Comparison of ENCODE assay signal across 16 cellular contexts in the genomic region with DNA sequence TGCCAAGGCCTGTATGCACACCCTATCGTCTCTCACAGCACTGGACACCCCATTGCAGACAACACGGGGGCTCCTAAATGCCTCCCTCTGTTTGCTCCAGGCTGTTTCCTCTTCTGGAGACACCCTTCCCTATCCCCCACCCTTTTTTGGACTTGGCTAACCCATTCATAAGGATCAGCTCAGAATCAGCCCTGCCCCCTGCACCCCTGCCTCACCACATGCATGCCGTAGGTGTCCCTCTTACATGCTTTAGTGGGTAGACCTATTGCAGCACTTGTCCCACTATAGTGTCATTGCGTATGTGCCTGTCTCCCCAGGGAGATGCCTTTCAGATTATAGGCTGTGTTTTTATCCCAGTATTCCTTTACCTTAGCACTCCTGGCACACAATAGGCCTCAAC. TPM values are rescaled to one million over a fixed set of nuclear protein-coding genes. Genes with fewer than 3 reads are reported as not detected.
"Had no signal": no experiment of that assay in that cellular context is flagged by ENCODE, and none has a peak within 500 bp of the region (broad histone marks: within the 10 kb centered on the region; RNA-seq: fewer than 3 reads in every experiment).

No MANE protein-coding gene starts in this region.

- DNase-seq: activated CD4-positive, alpha-beta T cell treated with anti-CD3 and anti-CD28 coated beads, Interleukin-2, amount 50 U/mL, for 48 hours; activated CD4-positive, CD25-positive, alpha-beta regulatory T cell treated with anti-CD3 and anti-CD28 coated beads, Interleukin-2, amount 50 U/mL, for 72 hours; activated CD8-positive, alpha-beta memory T cell treated with anti-CD3 and anti-CD28 coated beads, Interleukin-2, amount 10 ng/mL, durations not matched to agents 7 days and 5 days; activated effector memory CD4-positive, alpha-beta T cell treated with Interleukin-2 at 50 U/mL for 16 hours; activated T-cell treated with anti-CD3 and anti-CD28 coated beads, Interleukin-2, amount 50 U/mL, for 24 hours; amygdala; cerebellar nuclear complex; mucosa of descending colon; natural killer cell; stimulated activated CD4-positive, alpha-beta T cell treated with anti-CD3 and anti-CD28 coated beads, Interleukin-2, amount 100 ng/mL, for 48 hours; T-helper 9 cell had no signal

- H3K4me1 ChIP-seq: prostate gland had no signal

- H3K9me3 ChIP-seq: mucosa of descending colon, prostate gland had no signal

- H3K4me3 ChIP-seq: mucosa of descending colon, prostate gland had no signal

- ATAC-seq: activated CD8-positive, alpha-beta memory T cell treated with anti-CD3 and anti-CD28 coated beads, Interleukin-2, amount 10 ng/mL, durations not matched to agents 7 days and 5 days; mucosa of descending colon; natural killer cell had no signal

- H3K36me3 ChIP-seq: prostate gland had no signal

- H3K27ac ChIP-seq: prostate gland had no signal

RNA-seq across cellular contexts. Expression of a gene that starts 30.9 kb away (rescaled TPM):
- total RNA-seq: activated CD8-positive, alpha-beta memory T cell treated with anti-CD3 and anti-CD28 coated beads, Interleukin-2, amount 10 ng/mL, durations not matched to agents 7 days and 5 days; dermis microvascular lymphatic vessel endothelial cell; fibroblast of villous mesenchyme; mucosa of descending colon; natural killer cell; omental fat pad; prostate gland had no signal
- polyA plus RNA-seq: esophagus had no signal

RNA-seq across cellular contexts. Expression of a gene that starts 49.2 kb away (rescaled TPM):
- total RNA-seq: activated CD8-positive, alpha-beta memory T cell treated with anti-CD3 and anti-CD28 coated beads, Interleukin-2, amount 10 ng/mL, durations not matched to agents 7 days and 5 days; dermis microvascular lymphatic vessel endothelial cell; natural killer cell had no signal
